21 cellular contexts compared by ENCODE assay signal in genomic region chr3:143793971-143794370, GRCh38.
"Had no signal": no experiment of that assay in that cellular context is flagged by ENCODE, and none has a peak within 500 bp of the region (broad histone marks: within the 10 kb centered on the region; RNA-seq: fewer than 3 reads in every experiment).

No MANE protein-coding gene starts in this region.

- H3K4me3 ChIP-seq: body of pancreas, colonic mucosa, gastrocnemius medialis, heart right ventricle, pancreas, stomach, upper lobe of left lung had no signal

- H3K27me3 ChIP-seq: body of pancreas, colonic mucosa, gastrocnemius medialis, heart right ventricle, neutrophil, pancreas, stomach, upper lobe of left lung had no signal

- H3K4me1 ChIP-seq: body of pancreas, colonic mucosa, pancreas, upper lobe of left lung had no signal

- DNase-seq: activated CD4-positive, alpha-beta T cell treated with anti-CD3 and anti-CD28 coated beads, Interleukin-2, amount 10 ng/mL, durations not matched to agents 24 days and 14 days; activated CD8-positive, alpha-beta T cell treated with anti-CD3 and anti-CD28 coated beads for 36 hours; activated naive CD4-positive, alpha-beta T cell treated with Interleukin-2 at 50 U/mL for 16 hours; activated naive CD8-positive, alpha-beta T cell treated with anti-CD3 and anti-CD28 coated beads, Interleukin-2, amount 10 ng/mL, durations not matched to agents 7 days and 5 days; activated T-cell treated with anti-CD3 and anti-CD28 coated beads, Interleukin-2, amount 50 U/mL, for 24 hours; body of pancreas; central memory CD4-positive, alpha-beta T cell; colonic mucosa; gastrocnemius medialis; heart right ventricle; kidney glomerular epithelial cell; pancreas; stimulated activated CD4-positive, alpha-beta T cell treated with anti-CD3 and anti-CD28 coated beads, Interleukin-4, amount 100 ng/mL, for 24 hours; stomach; T-helper 1 cell; T-helper 9 cell; upper lobe of left lung had no signal

- H3K36me3 ChIP-seq: colonic mucosa, gastrocnemius medialis, heart right ventricle, neutrophil, pancreas, stomach had no signal

- H3K27ac ChIP-seq: body of pancreas, colonic mucosa, gastrocnemius medialis, heart right ventricle, neutrophil, pancreas, upper lobe of left lung had no signal

- H3K9me3 ChIP-seq: body of pancreas, colonic mucosa, gastrocnemius medialis, neutrophil, pancreas, upper lobe of left lung had no signal

- ATAC-seq: activated CD8-positive, alpha-beta T cell treated with anti-CD3 and anti-CD28 coated beads for 36 hours; body of pancreas; gastrocnemius medialis; natural killer cell treated with Interleukin-12 subunit alpha and Interleukin-12 subunit beta and Interleukin-15 and Interleukin-18, amount 100 ng/mL, for 72 hours; pancreas; sciatic nerve; stimulated activated effector memory CD8-positive, alpha-beta T cell treated with anti-CD3 and anti-CD28 coated beads, Interleukin-12 subunit alpha, Interleukin-12 subunit beta, amount 100 ng/mL, for 72 hours had no signal
